In genomic region chr14:52729585-52729924, GRCh38 we compare ENCODE assay signal across 8 cellular contexts. TPM values are rescaled to one million over a fixed set of nuclear protein-coding genes. Genes with fewer than 3 reads are reported as not detected.
DNase-seq lines count a peak whose midpoint lies in the region; ATAC-seq and TF ChIP-seq lines count a peak whose summit lies in the region.

No MANE protein-coding gene starts in this region.

- H3K4me1 Mint-ChIP-seq in Calu3 (ENCODE audit: low read depth, unreplicated experiment) (no peaks in the 10 kb centered on the region), progenitor cell of endocrine pancreas (ENCODE audit: low read depth) (peaks cover 7% of the 10 kb centered on the region)

- H3K36me3 Mint-ChIP-seq in Calu3 (ENCODE audit: insufficient read depth, unreplicated experiment) (peaks cover 45% of the 10 kb centered on the region), progenitor cell of endocrine pancreas (ENCODE audit: insufficient read depth) (peaks cover 30% of the 10 kb centered on the region)

- no peaks in the 10 kb centered on the region for H3K27me3 Mint-ChIP-seq in Calu3 (ENCODE audit: unreplicated experiment)
- no peaks in the 10 kb centered on the region for H3K27me3 Mint-ChIP-seq in progenitor cell of endocrine pancreas

- CTCF ChIA-PET in Calu3 (lab: Charles Lee), result interaction anchor here (0.6 to 1.3 kb wide), 3 partner anchors 10 to 34 kb away, joined by 3 to 5 read pairs (median 4); partner anchors contain the start of gene ERO1A
- CTCF ChIA-PET in RWPE1 (lab: Yijun Ruan, JAX), result no interaction called here

- H3K4me3 Mint-ChIP-seq in Calu3 (ENCODE audit: low read depth, unreplicated experiment) (peak overlapping the region; percentile 96), progenitor cell of endocrine pancreas (ENCODE audit: low read depth) (peak overlapping the region; percentile 95)

- no peak for ATAC-seq in GM18867 (IDR thresholded peaks at IDR 0.05; ENCODE audit: unreplicated experiment)
- ATAC-seq in GM21576 (IDR thresholded peaks at IDR 0.05; ENCODE audit: unreplicated experiment), result no peak
- no peak for ATAC-seq in HG02840 (IDR thresholded peaks at IDR 0.05; ENCODE audit: low FRiP score, unreplicated experiment)
- ATAC-seq in GM21723 (IDR thresholded peaks at IDR 0.05; ENCODE audit: unreplicated experiment), result no peak

- no peak for TF ChIP-seq CTCF in Calu3 (IDR thresholded peaks at IDR 0.05; ENCODE audit: unreplicated experiment)
- no peak for TF ChIP-seq CTCF in RWPE1 (conservative IDR thresholded peaks at IDR 0.05; ENCODE audit: low read depth)
- TF ChIP-seq CTCF in epithelial cell of esophagus (IDR thresholded peaks at IDR 0.05; ENCODE audit: insufficient read depth, low read depth, low read length, missing control alignments), result no peak
- TF ChIP-seq CTCF in progenitor cell of endocrine pancreas (IDR thresholded peaks at IDR 0.05; ENCODE audit: unreplicated experiment), result no peak

- POLR2A ChIA-PET in RWPE1 (lab: Yijun Ruan, JAX; ENCODE audit: low non-redundant PET), result no interaction called here

- no peak for DNase-seq in Calu3
- no peak for DNase-seq in RWPE1 (ENCODE audit: low spot score)
- no peak for DNase-seq in epithelial cell of esophagus (ENCODE audit: low read depth)
- no peak for DNase-seq in progenitor cell of endocrine pancreas (ENCODE audit: low spot score, unreplicated experiment)

- no peaks in the 10 kb centered on the region for H3K9me3 Mint-ChIP-seq in Calu3 (ENCODE audit: low read depth, unreplicated experiment)
- no peaks in the 10 kb centered on the region for H3K9me3 Mint-ChIP-seq in progenitor cell of endocrine pancreas (ENCODE audit: low read depth)

- intact Hi-C loops in Calu3 (cut with micrococcal nuclease; ENCODE audit: unreplicated experiment), result no loop called here

- no TSS peak for BruUV-seq in Calu3 (replicated peaks; lab: Mats Ljungman, UMichigan)

- H3K27ac Mint-ChIP-seq in Calu3 (ENCODE audit: unreplicated experiment) (peak overlapping the region; percentile 59), progenitor cell of endocrine pancreas (peak overlapping the region; percentile 83)

- peak overlapping the region; percentile 82 for H3K27ac ChIP-seq in RWPE1

- peak overlapping the region; percentile 33 for H3K4me3 ChIP-seq in epithelial cell of esophagus (ENCODE audit: low read length)

RNA-seq across cellular contexts. Expression of gene STYX, which starts 0.4 kb away (rescaled TPM):
- 13.1 and 13.6 TPM in 2 replicates for total RNA-seq in Calu3 (2022)
- 12.1 and 13.6 TPM in 2 replicates for total RNA-seq in progenitor cell of endocrine pancreas

RNA-seq across cellular contexts. Expression of gene PSMC6, which starts 22.6 kb away (rescaled TPM):
- total RNA-seq in Calu3 (2022), result 104 TPM in 2 replicates
- total RNA-seq in progenitor cell of endocrine pancreas, result 113 and 119 TPM in 2 replicates

RNA-seq across cellular contexts. Expression of gene ERO1A, which starts 34.2 kb away (rescaled TPM):
- 117 and 129 TPM in 2 replicates for total RNA-seq in Calu3 (2022)
- total RNA-seq in progenitor cell of endocrine pancreas, result 46.9 and 51.0 TPM in 2 replicates
